Comparison of ENCODE assay signal across 8 cellular contexts in the genomic region with DNA sequence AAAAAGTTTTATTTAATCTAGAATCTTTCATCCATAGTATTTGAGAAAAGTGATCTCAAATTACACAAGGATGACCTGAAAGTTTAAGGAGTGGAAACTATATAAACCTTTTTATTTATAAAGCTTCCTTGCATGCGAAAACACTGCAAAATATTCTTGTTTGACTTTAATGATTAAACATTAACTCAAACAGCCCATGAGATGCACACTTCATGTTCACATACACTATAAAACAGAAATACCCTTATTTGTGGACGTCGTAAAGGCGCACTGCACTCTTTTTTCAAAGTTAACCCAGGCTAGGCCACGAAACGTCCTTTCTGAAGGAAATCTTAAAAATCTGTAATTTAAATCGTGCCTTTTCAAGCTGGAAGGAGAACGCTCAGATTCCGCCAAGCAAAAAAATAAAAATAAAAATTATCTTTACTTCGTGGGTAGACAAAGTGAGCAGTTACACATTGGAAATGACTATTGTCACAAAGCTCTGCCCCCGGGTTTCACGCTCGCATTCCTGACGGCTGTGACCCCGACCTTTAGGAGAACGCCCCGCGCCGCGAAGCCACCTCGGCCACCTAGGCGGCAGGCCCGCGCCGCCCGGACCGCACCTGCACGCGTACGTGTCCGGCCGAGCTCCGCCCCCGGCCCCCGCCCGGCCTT. TPM values are rescaled to one million over a fixed set of nuclear protein-coding genes. Genes with fewer than 3 reads are reported as not detected.
A peak's percentile ranks its signal among the peaks of the same experiment; 100 is the strongest.
DNase-seq lines count a peak whose midpoint lies in the region; ATAC-seq and TF ChIP-seq lines count a peak whose summit lies in the region.

No MANE protein-coding gene starts in this region.

- H3K27ac ChIP-seq in heart left ventricle = peak overlapping the region; percentile 84 to 99 (median 98)
- peak overlapping the region; percentile 29 for H3K27ac ChIP-seq in iPS-18a (ENCODE audit: low read length)

- TF ChIP-seq POLR2A in heart left ventricle (IDR thresholded peaks at IDR 0.05) = no peak

- no peaks in the 10 kb centered on the region for H3K9me3 Mint-ChIP-seq in stimulated activated memory B cell treated with anti-CD40 and anti-IgM and Interleukin-4, amounts not matched to agents 10 μg/mL and 1 μg/mL and 100 μg/mL, for 72 hours

- no peak for TF ChIP-seq CTCF in heart left ventricle (IDR thresholded peaks at IDR 0.05)

- H3K36me3 Mint-ChIP-seq in stimulated activated memory B cell treated with anti-CD40 and anti-IgM and Interleukin-4, amounts not matched to agents 10 μg/mL and 1 μg/mL and 100 μg/mL, for 72 hours = peaks cover 17% of the 10 kb centered on the region

- intact Hi-C loops in heart left ventricle (cut with DNase I) = loop anchor here in 3 of 10 donors (1.0 kb wide), 2 partner anchors 12 to 13 kb away; partner anchors contain the start of gene PLEKHB2 (in 1 of the 3)
- intact Hi-C loops in cardiac septum (cut with DNase I) = loop anchor here (1.0 kb wide), 1 partner anchor 13 kb away; the partner anchor contains the start of gene PLEKHB2

- DNase-seq in heart left ventricle = no peak
- no peak for DNase-seq in cardiac septum (ENCODE audit: low spot score)
- peak; percentile 50 for DNase-seq in activated naive CD4-positive, alpha-beta T cell treated with Interleukin-2 at 50 U/mL for 16 hours
- no peak for DNase-seq in AML-193 (lab: John Stamatoyannopoulos, UW)
- no peak for DNase-seq in germinal center (ENCODE audit: low spot score)

- H3K27me3 Mint-ChIP-seq in stimulated activated memory B cell treated with anti-CD40 and anti-IgM and Interleukin-4, amounts not matched to agents 10 μg/mL and 1 μg/mL and 100 μg/mL, for 72 hours = no peaks in the 10 kb centered on the region

- H3K4me1 ChIP-seq in heart left ventricle (peaks cover 0 to 22% (median 16%) of the 10 kb centered on the region in 12 donors), iPS-18a (ENCODE audit: control insufficient read depth, low read depth, low read length) (no peaks in the 10 kb centered on the region)

- H3K4me1 Mint-ChIP-seq in stimulated activated memory B cell treated with anti-CD40 and anti-IgM and Interleukin-4, amounts not matched to agents 10 μg/mL and 1 μg/mL and 100 μg/mL, for 72 hours = peaks cover 28% of the 10 kb centered on the region

- peaks cover 0 to 32% (median 19%) of the 10 kb centered on the region in 9 donors for H3K36me3 ChIP-seq in heart left ventricle
- peaks cover 18% of the 10 kb centered on the region for H3K36me3 ChIP-seq in iPS-18a (ENCODE audit: control insufficient read depth, low read depth, low read length)

- peak overlapping the region; percentile 95 for H3K27ac Mint-ChIP-seq in stimulated activated memory B cell treated with anti-CD40 and anti-IgM and Interleukin-4, amounts not matched to agents 10 μg/mL and 1 μg/mL and 100 μg/mL, for 72 hours

- no peaks in the 10 kb centered on the region for H3K9me3 ChIP-seq in heart left ventricle
- no peaks in the 10 kb centered on the region for H3K9me3 ChIP-seq in iPS-18a (ENCODE audit: control insufficient read depth, low read depth, low read length)

- peak overlapping the region; percentile 91 for H3K4me3 Mint-ChIP-seq in stimulated activated memory B cell treated with anti-CD40 and anti-IgM and Interleukin-4, amounts not matched to agents 10 μg/mL and 1 μg/mL and 100 μg/mL, for 72 hours

- ATAC-seq in heart left ventricle = no peak
- no peak for ATAC-seq in stimulated activated memory B cell treated with anti-CD40 and anti-IgM and Interleukin-4, amounts not matched to agents 10 μg/mL and 1 μg/mL and 100 μg/mL, for 72 hours
- ATAC-seq in HG02970 (IDR thresholded peaks at IDR 0.05; ENCODE audit: low FRiP score, unreplicated experiment) = no peak

- no peaks in the 10 kb centered on the region for H3K27me3 ChIP-seq in heart left ventricle
- no peaks in the 10 kb centered on the region for H3K27me3 ChIP-seq in iPS-18a (ENCODE audit: control insufficient read depth, insufficient read depth, low read length)

- peak overlapping the region; percentile 94 for H3K9ac ChIP-seq in iPS-18a (ENCODE audit: low read length)

- peak overlapping the region; percentile 52 to 99 (median 86) for H3K4me3 ChIP-seq in heart left ventricle
- peak overlapping the region; percentile 97 for H3K4me3 ChIP-seq in iPS-18a (ENCODE audit: low read length)

- 1 to 2% (median 1%) methylated on average over 29 to 36 of the region's 36 CpGs for WGBS in heart left ventricle, 4 donors

RNA-seq across cellular contexts. Expression of gene FAM168B, which starts 0.7 kb away (rescaled TPM):
- total RNA-seq in heart left ventricle (100 to 1,000 TPM in 2 of 9 donors, 10 to 100 TPM in 7; 72.7 to 174 (median 86.9) TPM), cardiac septum (90.3 TPM)
- 10 to 100 TPM; 23.0 to 92.5 TPM for polyA plus RNA-seq in heart left ventricle

RNA-seq across cellular contexts. Expression of gene PLEKHB2, which starts 12.6 kb away (rescaled TPM):
- 10 to 100 TPM; 29.8 to 59.7 (median 42.2) TPM for total RNA-seq in heart left ventricle
- 10 to 100 TPM in 1 of 2 donors, 1 to 10 TPM in 1; 7.7 to 71.8 TPM for polyA plus RNA-seq in heart left ventricle
- total RNA-seq in cardiac septum = 41.3 TPM
